ENCODE assay signal across 1 cellular context in the genomic region with DNA sequence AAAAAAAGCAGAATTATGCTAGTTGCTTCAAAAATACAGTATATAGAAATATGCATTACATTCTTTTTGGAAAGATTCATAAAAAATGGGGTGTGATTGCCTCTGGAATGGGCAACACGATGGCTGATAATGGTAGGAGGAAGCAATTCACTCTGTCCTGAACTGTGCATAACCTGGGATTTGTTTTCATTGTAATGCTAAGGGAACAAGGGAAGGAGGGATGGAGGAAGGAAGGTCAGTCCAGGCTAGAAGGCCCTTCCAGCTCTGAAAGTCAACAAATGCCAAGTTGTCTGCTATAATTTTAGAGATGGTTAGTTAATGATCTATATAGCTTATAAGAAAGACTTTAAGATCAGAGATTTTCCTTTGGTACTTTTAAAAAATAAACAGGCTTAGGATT.
TF ChIP-seq lines count a peak whose summit lies in the region.

No MANE protein-coding gene starts in this region.

TF ChIP-seq in WTC11, 78 proteins besides CTCF, POLR2A, EP300 and RAD21 (continued from another document):
- TF ChIP-seq, protein P1, sequence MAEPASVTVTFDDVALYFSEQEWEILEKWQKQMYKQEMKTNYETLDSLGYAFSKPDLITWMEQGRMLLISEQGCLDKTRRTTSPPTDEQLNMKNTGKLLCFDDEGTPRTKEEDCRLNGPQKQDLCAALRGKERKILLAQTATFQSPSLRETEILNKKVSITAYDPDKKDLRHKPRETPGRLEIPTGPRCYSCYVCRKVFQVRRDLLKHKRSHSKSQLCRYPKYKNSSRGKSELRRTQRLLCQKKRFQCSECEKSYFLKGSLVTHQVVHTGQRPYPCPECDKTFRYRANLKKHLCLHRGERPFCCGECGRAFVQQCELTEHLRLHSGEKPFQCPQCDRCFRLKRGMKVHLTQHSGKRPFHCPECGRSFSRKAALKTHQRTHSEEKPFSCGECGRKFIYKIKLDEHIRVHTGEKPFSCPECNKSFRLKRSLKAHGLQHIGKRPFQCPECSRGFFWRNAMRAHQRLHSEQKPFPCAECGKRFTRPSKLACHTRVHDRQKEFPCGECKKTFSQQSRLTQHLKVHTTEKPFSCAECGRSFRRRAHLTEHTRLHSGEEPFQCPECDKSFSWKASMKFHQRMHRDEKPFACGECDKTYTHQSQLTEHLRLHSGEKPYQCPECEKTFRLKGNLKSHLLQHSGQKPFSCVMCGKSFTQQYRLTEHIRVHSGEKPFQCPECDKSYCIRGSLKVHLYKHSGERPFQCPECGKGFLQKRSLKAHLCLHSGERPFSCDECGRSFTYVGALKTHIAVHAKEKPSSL (CRISPR knock-in tag; conservative IDR thresholded peaks at IDR 0.05): no peak
- no peak for TF ChIP-seq ZNF263 (CRISPR knock-in tag; IDR thresholded peaks at IDR 0.05; ENCODE audit: low read depth)
- TF ChIP-seq CBFB (CRISPR knock-in tag; IDR thresholded peaks at IDR 0.05; ENCODE audit: low read depth): no peak
- no peak for TF ChIP-seq RORB (CRISPR knock-in tag; IDR thresholded peaks at IDR 0.05)
- TF ChIP-seq, protein P2, sequence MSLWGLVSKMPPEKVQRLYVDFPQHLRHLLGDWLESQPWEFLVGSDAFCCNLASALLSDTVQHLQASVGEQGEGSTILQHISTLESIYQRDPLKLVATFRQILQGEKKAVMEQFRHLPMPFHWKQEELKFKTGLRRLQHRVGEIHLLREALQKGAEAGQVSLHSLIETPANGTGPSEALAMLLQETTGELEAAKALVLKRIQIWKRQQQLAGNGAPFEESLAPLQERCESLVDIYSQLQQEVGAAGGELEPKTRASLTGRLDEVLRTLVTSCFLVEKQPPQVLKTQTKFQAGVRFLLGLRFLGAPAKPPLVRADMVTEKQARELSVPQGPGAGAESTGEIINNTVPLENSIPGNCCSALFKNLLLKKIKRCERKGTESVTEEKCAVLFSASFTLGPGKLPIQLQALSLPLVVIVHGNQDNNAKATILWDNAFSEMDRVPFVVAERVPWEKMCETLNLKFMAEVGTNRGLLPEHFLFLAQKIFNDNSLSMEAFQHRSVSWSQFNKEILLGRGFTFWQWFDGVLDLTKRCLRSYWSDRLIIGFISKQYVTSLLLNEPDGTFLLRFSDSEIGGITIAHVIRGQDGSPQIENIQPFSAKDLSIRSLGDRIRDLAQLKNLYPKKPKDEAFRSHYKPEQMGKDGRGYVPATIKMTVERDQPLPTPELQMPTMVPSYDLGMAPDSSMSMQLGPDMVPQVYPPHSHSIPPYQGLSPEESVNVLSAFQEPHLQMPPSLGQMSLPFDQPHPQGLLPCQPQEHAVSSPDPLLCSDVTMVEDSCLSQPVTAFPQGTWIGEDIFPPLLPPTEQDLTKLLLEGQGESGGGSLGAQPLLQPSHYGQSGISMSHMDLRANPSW (CRISPR knock-in tag; conservative IDR thresholded peaks at IDR 0.05; ENCODE audit: low read depth): no peak
- TF ChIP-seq, protein P3, sequence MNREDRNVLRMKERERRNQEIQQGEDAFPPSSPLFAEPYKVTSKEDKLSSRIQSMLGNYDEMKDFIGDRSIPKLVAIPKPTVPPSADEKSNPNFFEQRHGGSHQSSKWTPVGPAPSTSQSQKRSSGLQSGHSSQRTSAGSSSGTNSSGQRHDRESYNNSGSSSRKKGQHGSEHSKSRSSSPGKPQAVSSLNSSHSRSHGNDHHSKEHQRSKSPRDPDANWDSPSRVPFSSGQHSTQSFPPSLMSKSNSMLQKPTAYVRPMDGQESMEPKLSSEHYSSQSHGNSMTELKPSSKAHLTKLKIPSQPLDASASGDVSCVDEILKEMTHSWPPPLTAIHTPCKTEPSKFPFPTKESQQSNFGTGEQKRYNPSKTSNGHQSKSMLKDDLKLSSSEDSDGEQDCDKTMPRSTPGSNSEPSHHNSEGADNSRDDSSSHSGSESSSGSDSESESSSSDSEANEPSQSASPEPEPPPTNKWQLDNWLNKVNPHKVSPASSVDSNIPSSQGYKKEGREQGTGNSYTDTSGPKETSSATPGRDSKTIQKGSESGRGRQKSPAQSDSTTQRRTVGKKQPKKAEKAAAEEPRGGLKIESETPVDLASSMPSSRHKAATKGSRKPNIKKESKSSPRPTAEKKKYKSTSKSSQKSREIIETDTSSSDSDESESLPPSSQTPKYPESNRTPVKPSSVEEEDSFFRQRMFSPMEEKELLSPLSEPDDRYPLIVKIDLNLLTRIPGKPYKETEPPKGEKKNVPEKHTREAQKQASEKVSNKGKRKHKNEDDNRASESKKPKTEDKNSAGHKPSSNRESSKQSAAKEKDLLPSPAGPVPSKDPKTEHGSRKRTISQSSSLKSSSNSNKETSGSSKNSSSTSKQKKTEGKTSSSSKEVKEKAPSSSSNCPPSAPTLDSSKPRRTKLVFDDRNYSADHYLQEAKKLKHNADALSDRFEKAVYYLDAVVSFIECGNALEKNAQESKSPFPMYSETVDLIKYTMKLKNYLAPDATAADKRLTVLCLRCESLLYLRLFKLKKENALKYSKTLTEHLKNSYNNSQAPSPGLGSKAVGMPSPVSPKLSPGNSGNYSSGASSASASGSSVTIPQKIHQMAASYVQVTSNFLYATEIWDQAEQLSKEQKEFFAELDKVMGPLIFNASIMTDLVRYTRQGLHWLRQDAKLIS (CRISPR knock-in tag; IDR thresholded peaks at IDR 0.05; ENCODE audit: borderline replicate concordance): no peak
- no peak for TF ChIP-seq ELF4 (CRISPR knock-in tag; IDR thresholded peaks at IDR 0.05; ENCODE audit: low read depth)
- TF ChIP-seq SMAD4 (CRISPR knock-in tag; IDR thresholded peaks at IDR 0.05): no peak
- no peak for TF ChIP-seq TEAD1 (CRISPR knock-in tag; IDR thresholded peaks at IDR 0.05)
- no peak for TF ChIP-seq HMGA2 (CRISPR knock-in tag; IDR thresholded peaks at IDR 0.05)
- TF ChIP-seq ATF1 (CRISPR knock-in tag; IDR thresholded peaks at IDR 0.05): no peak
- TF ChIP-seq, protein P4, sequence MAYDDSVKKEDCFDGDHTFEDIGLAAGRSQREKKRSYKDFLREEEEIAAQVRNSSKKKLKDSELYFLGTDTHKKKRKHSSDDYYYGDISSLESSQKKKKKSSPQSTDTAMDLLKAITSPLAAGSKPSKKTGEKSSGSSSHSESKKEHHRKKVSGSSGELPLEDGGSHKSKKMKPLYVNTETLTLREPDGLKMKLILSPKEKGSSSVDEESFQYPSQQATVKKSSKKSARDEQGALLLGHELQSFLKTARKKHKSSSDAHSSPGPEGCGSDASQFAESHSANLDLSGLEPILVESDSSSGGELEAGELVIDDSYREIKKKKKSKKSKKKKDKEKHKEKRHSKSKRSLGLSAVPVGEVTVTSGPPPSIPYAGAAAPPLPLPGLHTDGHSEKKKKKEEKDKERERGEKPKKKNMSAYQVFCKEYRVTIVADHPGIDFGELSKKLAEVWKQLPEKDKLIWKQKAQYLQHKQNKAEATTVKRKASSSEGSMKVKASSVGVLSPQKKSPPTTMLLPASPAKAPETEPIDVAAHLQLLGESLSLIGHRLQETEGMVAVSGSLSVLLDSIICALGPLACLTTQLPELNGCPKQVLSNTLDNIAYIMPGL (CRISPR knock-in tag; IDR thresholded peaks at IDR 0.05): no peak
TF ChIP-seq in WTC11: peak in this region for 0.
